Comparison of ENCODE assay signal across 1 cellular context in the genomic region with DNA sequence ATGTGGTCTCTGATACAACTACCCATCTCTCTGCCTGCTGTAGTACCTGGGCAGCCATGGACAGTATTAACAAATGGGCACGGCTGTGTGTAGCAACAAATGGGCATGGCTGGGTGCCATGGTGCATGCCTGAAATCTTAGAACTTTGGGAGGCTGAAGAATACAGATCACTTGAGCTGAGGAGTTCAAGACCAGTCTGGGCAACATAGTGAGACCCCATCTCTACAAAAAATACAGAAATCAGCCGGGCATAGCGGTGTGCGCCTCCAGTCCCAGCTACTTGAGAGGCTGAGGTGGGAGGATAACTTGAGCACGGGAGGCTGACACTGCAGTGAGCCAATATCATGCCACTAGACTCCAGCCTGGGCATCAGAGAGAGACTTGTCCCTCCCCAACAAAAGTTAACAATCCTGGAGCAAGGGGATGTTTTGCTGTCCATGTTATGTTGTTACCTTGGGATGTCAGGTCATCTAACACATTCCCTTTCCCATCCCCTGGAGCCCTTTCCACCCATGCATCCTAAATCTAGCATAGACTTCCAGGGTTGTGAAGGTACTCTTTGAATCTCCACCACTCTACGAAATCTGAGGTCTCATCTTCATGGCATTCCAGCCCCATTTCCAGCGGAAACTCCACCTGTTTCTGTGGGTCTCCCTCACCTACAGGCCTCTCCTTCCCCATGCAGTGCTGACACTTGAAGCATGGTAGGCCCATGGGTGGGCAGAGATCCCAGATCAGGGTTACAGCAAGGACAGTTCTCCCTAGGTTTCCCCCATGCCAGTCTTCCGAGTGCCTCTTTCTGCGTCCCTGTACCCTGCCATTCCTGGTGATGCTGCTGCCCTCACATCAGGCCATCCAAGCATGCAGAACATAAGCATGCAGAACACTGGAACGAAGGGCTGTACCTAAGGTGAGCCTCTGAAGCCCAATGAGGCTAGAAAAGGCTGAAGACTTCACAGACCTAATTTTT.
TF ChIP-seq lines count a peak whose summit lies in the region.

No MANE protein-coding gene starts in this region.

TF ChIP-seq in GM12878, 131 proteins besides CTCF, POLR2A, EP300 and RAD21:
- TF ChIP-seq, protein P1, sequence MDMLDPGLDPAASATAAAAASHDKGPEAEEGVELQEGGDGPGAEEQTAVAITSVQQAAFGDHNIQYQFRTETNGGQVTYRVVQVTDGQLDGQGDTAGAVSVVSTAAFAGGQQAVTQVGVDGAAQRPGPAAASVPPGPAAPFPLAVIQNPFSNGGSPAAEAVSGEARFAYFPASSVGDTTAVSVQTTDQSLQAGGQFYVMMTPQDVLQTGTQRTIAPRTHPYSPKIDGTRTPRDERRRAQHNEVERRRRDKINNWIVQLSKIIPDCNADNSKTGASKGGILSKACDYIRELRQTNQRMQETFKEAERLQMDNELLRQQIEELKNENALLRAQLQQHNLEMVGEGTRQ (IDR thresholded peaks at IDR 0.05; ENCODE audit: borderline replicate concordance, low read depth, low read length) = no peak
- TF ChIP-seq NFIC (IDR thresholded peaks at IDR 0.05; ENCODE audit: low read depth, low read length) (0 out of 2 replicates have a peak, but pooled peaks have one; percentile 17), CBFB (IDR thresholded peaks at IDR 0.05; ENCODE audit: low read depth) (0 out of 2 replicates have a peak, but pooled peaks have one; percentile 24), POLR2AphosphoS5 (IDR thresholded peaks at IDR 0.05; ENCODE audit: low read length) (peak; percentile 79), RUNX3 (IDR thresholded peaks at IDR 0.05; ENCODE audit: low read length) (peak; percentile 23), MTA3 (IDR thresholded peaks at IDR 0.05; ENCODE audit: borderline replicate concordance, low read length) (peak; percentile 53; the same call in 1 of the 2 replicates), ZNF207 (IDR thresholded peaks at IDR 0.05; ENCODE audit: borderline replicate concordance) (no peak), POU2F2 (IDR thresholded peaks at IDR 0.05; ENCODE audit: borderline replicate concordance, low read depth, low read length) (0 out of 3 replicates have a peak, but pooled peaks have one; percentile 13), STAT1 (conservative IDR thresholded peaks at IDR 0.05) (no peak), DPF2 (IDR thresholded peaks at IDR 0.05) (no peak), ZBED1 (IDR thresholded peaks at IDR 0.05; ENCODE audit: borderline replicate concordance) (0 out of 2 replicates have a peak, but pooled peaks have one; percentile 9), NFYA (IDR thresholded peaks at IDR 0.05; ENCODE audit: borderline replicate concordance, low read depth, low read length) (no peak), MTA2 (IDR thresholded peaks at IDR 0.05; ENCODE audit: low read depth) (no peak), POLR2AphosphoS2 (IDR thresholded peaks at IDR 0.05; ENCODE audit: low read depth, low read length) (peak; percentile 14; the same call in 1 of the 2 replicates), SMAD5 (IDR thresholded peaks at IDR 0.05; ENCODE audit: low read depth) (peak; percentile 36; the same call in 1 of the 2 replicates), PML (IDR thresholded peaks at IDR 0.05; ENCODE audit: low read length) (peak; percentile 81)
- TF ChIP-seq, protein P2, sequence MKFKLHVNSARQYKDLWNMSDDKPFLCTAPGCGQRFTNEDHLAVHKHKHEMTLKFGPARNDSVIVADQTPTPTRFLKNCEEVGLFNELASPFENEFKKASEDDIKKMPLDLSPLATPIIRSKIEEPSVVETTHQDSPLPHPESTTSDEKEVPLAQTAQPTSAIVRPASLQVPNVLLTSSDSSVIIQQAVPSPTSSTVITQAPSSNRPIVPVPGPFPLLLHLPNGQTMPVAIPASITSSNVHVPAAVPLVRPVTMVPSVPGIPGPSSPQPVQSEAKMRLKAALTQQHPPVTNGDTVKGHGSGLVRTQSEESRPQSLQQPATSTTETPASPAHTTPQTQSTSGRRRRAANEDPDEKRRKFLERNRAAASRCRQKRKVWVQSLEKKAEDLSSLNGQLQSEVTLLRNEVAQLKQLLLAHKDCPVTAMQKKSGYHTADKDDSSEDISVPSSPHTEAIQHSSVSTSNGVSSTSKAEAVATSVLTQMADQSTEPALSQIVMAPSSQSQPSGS (IDR thresholded peaks at IDR 0.05; ENCODE audit: low read length) = peak; percentile 35
- TF ChIP-seq, protein P3, sequence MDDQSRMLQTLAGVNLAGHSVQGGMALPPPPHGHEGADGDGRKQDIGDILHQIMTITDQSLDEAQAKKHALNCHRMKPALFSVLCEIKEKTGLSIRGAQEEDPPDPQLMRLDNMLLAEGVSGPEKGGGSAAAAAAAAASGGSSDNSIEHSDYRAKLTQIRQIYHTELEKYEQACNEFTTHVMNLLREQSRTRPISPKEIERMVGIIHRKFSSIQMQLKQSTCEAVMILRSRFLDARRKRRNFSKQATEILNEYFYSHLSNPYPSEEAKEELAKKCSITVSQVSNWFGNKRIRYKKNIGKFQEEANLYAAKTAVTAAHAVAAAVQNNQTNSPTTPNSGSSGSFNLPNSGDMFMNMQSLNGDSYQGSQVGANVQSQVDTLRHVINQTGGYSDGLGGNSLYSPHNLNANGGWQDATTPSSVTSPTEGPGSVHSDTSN (IDR thresholded peaks at IDR 0.05; ENCODE audit: insufficient replicate concordance, low read depth, low read length) = no peak
- TF ChIP-seq, protein P4, sequence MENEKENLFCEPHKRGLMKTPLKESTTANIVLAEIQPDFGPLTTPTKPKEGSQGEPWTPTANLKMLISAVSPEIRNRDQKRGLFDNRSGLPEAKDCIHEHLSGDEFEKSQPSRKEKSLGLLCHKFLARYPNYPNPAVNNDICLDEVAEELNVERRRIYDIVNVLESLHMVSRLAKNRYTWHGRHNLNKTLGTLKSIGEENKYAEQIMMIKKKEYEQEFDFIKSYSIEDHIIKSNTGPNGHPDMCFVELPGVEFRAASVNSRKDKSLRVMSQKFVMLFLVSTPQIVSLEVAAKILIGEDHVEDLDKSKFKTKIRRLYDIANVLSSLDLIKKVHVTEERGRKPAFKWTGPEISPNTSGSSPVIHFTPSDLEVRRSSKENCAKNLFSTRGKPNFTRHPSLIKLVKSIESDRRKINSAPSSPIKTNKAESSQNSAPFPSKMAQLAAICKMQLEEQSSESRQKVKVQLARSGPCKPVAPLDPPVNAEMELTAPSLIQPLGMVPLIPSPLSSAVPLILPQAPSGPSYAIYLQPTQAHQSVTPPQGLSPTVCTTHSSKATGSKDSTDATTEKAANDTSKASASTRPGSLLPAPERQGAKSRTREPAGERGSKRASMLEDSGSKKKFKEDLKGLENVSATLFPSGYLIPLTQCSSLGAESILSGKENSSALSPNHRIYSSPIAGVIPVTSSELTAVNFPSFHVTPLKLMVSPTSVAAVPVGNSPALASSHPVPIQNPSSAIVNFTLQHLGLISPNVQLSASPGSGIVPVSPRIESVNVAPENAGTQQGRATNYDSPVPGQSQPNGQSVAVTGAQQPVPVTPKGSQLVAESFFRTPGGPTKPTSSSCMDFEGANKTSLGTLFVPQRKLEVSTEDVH (IDR thresholded peaks at IDR 0.05; ENCODE audit: low read depth, partially characterized antibody) = peak; percentile 26
- TF ChIP-seq, protein P5, sequence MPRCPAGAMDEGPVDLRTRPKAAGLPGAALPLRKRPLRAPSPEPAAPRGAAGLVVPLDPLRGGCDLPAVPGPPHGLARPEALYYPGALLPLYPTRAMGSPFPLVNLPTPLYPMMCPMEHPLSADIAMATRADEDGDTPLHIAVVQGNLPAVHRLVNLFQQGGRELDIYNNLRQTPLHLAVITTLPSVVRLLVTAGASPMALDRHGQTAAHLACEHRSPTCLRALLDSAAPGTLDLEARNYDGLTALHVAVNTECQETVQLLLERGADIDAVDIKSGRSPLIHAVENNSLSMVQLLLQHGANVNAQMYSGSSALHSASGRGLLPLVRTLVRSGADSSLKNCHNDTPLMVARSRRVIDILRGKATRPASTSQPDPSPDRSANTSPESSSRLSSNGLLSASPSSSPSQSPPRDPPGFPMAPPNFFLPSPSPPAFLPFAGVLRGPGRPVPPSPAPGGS (IDR thresholded peaks at IDR 0.05; ENCODE audit: borderline replicate concordance, insufficient read depth, low read depth, low read length, poor library complexity, severe bottlenecking) = peak; percentile 42
- TF ChIP-seq, protein P6, sequence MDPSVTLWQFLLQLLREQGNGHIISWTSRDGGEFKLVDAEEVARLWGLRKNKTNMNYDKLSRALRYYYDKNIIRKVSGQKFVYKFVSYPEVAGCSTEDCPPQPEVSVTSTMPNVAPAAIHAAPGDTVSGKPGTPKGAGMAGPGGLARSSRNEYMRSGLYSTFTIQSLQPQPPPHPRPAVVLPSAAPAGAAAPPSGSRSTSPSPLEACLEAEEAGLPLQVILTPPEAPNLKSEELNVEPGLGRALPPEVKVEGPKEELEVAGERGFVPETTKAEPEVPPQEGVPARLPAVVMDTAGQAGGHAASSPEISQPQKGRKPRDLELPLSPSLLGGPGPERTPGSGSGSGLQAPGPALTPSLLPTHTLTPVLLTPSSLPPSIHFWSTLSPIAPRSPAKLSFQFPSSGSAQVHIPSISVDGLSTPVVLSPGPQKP (IDR thresholded peaks at IDR 0.05; ENCODE audit: low read depth, low read length) = no peak
